ENCODE assay signal across 8 cellular contexts in the genomic region with DNA sequence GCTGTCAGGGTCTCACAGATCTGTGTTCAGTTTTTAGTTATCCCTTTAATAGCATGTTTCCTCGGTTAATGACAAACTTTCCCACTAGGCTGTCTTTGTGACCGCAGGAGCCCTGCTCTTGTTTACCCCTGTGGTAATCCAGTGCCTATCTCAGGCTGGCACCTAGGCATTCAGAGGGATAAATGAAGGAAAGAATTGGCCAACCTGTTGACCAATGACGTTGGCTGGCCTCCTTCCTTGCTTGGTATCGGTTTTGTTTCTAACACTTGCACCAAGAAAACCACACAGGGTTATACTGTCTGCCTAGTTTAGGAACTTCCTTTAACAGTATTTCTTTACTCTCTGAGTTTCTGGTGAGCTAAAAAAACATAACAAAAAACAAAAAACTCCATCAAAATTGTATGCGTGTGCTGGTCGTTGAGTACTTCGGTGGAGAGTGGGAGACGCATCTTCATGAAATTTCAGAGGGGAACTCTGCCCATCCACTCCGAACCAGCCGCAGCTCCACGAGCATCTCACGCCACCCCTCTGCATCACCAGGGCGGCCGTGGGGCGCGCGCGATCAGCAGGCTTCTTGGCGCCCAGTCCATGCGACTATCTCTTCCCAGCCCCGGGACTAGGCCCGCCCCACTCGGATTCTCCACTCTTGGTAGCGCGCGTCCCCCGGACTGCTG. TPM values are rescaled to one million over a fixed set of nuclear protein-coding genes. Genes with fewer than 3 reads are reported as not detected.
A peak's percentile ranks its signal among the peaks of the same experiment; 100 is the strongest.
DNase-seq lines count a peak whose midpoint lies in the region; ATAC-seq and TF ChIP-seq lines count a peak whose summit lies in the region.

No MANE protein-coding gene starts in this region.

- peaks cover 0 to 24% (median 0%) of the 10 kb centered on the region in 11 experiments; a peak in 5 of 22 replicates for H3K27me3 ChIP-seq in BLaER1 treated with 17β-estradiol and CSF1 and Interleukin-3, amounts not matched to agents 10 nM and 100 nM
- H3K27me3 ChIP-seq in heart left ventricle (no peaks in the 10 kb centered on the region), psoas muscle (ENCODE audit: insufficient read depth in 3 of 3, low read length in 2 of 3) (no peaks in the 10 kb centered on the region)

- CTCF ChIA-PET in activated CD8-positive, alpha-beta T cell treated with anti-CD3 and anti-CD28 coated beads for 36 hours (lab: Charles Lee) = interaction anchor here (0.7 to 7.0 kb wide), 6 partner anchors 9 to 63 kb away, joined by 3 to 132 read pairs (median 4); a partner anchor contains a TSS

- no peaks in the 10 kb centered on the region for H3K36me3 ChIP-seq in BLaER1 treated with 17β-estradiol and CSF1 and Interleukin-3, amounts not matched to agents 10 nM and 100 nM
- H3K36me3 ChIP-seq in heart left ventricle (no peaks in the 10 kb centered on the region), psoas muscle (ENCODE audit: insufficient read depth in 1 of 2, low read depth in 1 of 2) (no peaks in the 10 kb centered on the region)

- H3K4me1 ChIP-seq in BLaER1 treated with 17β-estradiol and CSF1 and Interleukin-3, amounts not matched to agents 10 nM and 100 nM = peaks cover 31 to 82% (median 70%) of the 10 kb centered on the region in 10 experiments
- H3K4me1 ChIP-seq in heart left ventricle = peaks cover 0 to 40% (median 22%) of the 10 kb centered on the region in 12 donors
- H3K4me1 ChIP-seq in psoas muscle = peaks cover 42% of the 10 kb centered on the region

- DNase-seq in activated CD8-positive, alpha-beta T cell treated with anti-CD3 and anti-CD28 coated beads for 36 hours = peak; percentile 46
- DNase-seq in heart left ventricle (no peak), psoas muscle (no peak), NCI-H1694 (lab: John Stamatoyannopoulos, UW) (no peak), erythroblast (lab: John Stamatoyannopoulos, UW) (no peak)

- peak overlapping the region in 9 of 11 experiments; percentile 68 to 90 (median 83); a peak in 19 of 22 replicates for H3K27ac ChIP-seq in BLaER1 treated with 17β-estradiol and CSF1 and Interleukin-3, amounts not matched to agents 10 nM and 100 nM
- H3K27ac ChIP-seq in heart left ventricle (peak overlapping the region; percentile 63 to 98 (median 93)), psoas muscle (peak overlapping the region; percentile 90)

- peaks cover 0 to 28% (median 7%) of the 10 kb centered on the region in 11 experiments; a peak in 7 of 22 replicates for H4K20me1 ChIP-seq in BLaER1 treated with 17β-estradiol and CSF1 and Interleukin-3, amounts not matched to agents 10 nM and 100 nM

- peak overlapping the region; percentile 80 to 100 (median 91) for H3K4me2 ChIP-seq in BLaER1 treated with 17β-estradiol and CSF1 and Interleukin-3, amounts not matched to agents 10 nM and 100 nM

- H3K9me3 Mint-ChIP-seq in activated CD8-positive, alpha-beta T cell treated with anti-CD3 and anti-CD28 coated beads for 36 hours = no peaks in the 10 kb centered on the region

- H3K4me1 Mint-ChIP-seq in activated CD8-positive, alpha-beta T cell treated with anti-CD3 and anti-CD28 coated beads for 36 hours (ENCODE audit: low read depth) = peaks cover 66% of the 10 kb centered on the region

- peak; percentile 53 for ATAC-seq in GM19438 (IDR thresholded peaks at IDR 0.05; ENCODE audit: low read depth, unreplicated experiment)
- peak; percentile 57 for ATAC-seq in HG03439 (IDR thresholded peaks at IDR 0.05; ENCODE audit: unreplicated experiment)
- peak; percentile 47 for ATAC-seq in activated CD8-positive, alpha-beta T cell treated with anti-CD3 and anti-CD28 coated beads for 36 hours
- peak; percentile 61 to 74 (median 72) for ATAC-seq in heart left ventricle
- peak; percentile 53 to 73 (median 61) for ATAC-seq in psoas muscle

- H3K4me3 ChIP-seq in BLaER1 treated with 17β-estradiol and CSF1 and Interleukin-3, amounts not matched to agents 10 nM and 100 nM = peak overlapping the region; percentile 70 to 96 (median 88)
- peak overlapping the region; percentile 77 to 96 (median 92) for H3K4me3 ChIP-seq in heart left ventricle
- peak overlapping the region; percentile 78 for H3K4me3 ChIP-seq in psoas muscle

- H3K27ac Mint-ChIP-seq in activated CD8-positive, alpha-beta T cell treated with anti-CD3 and anti-CD28 coated beads for 36 hours = peak overlapping the region; percentile 95

- peak overlapping the region; percentile 83 for H3K4me3 Mint-ChIP-seq in activated CD8-positive, alpha-beta T cell treated with anti-CD3 and anti-CD28 coated beads for 36 hours

- H3K9ac ChIP-seq in BLaER1 treated with 17β-estradiol and CSF1 and Interleukin-3, amounts not matched to agents 10 nM and 100 nM = peak overlapping the region; percentile 6 to 90 (median 83); a peak in 21 of 22 replicates

- no peaks in the 10 kb centered on the region for H3K9me3 ChIP-seq in BLaER1 treated with 17β-estradiol and CSF1 and Interleukin-3, amounts not matched to agents 10 nM and 100 nM (replicated peaks in 1 of 11)
- H3K9me3 ChIP-seq in heart left ventricle = no peaks in the 10 kb centered on the region
- H3K9me3 ChIP-seq in psoas muscle = no peaks in the 10 kb centered on the region

- no peaks in the 10 kb centered on the region for H3K27me3 Mint-ChIP-seq in activated CD8-positive, alpha-beta T cell treated with anti-CD3 and anti-CD28 coated beads for 36 hours

- TF ChIP-seq POLR2A in heart left ventricle (IDR thresholded peaks at IDR 0.05) = no peak
- TF ChIP-seq POLR2A in erythroblast (IDR thresholded peaks at IDR 0.05; ENCODE audit: low read length) = no peak

- peaks cover 2% of the 10 kb centered on the region for H3K36me3 Mint-ChIP-seq in activated CD8-positive, alpha-beta T cell treated with anti-CD3 and anti-CD28 coated beads for 36 hours (ENCODE audit: low read depth)

- TF ChIP-seq CTCF in activated CD8-positive, alpha-beta T cell treated with anti-CD3 and anti-CD28 coated beads for 36 hours (IDR thresholded peaks at IDR 0.05) = no peak
- TF ChIP-seq CTCF in heart left ventricle (IDR thresholded peaks at IDR 0.05) = no peak
- no peak for TF ChIP-seq CTCF in psoas muscle (IDR thresholded peaks at IDR 0.05)

- intact Hi-C loops in activated CD8-positive, alpha-beta T cell treated with anti-CD3 and anti-CD28 coated beads for 36 hours (cut with micrococcal nuclease) = no loop called here
- intact Hi-C loops in heart left ventricle (cut with DNase I) (loop anchor here in 5 of 10 donors (1.0 to 10.0 kb wide), 7 partner anchors 14 to 676 kb away; no protein-coding TSS in a partner anchor), psoas muscle (cut with DNase I) (loop anchor here in 1 of 2 donors (2.0 kb wide), 1 partner anchor 14 kb away; no protein-coding TSS in a partner anchor)

- 15 to 20% (median 16%) methylated on average over 19 to 27 of the region's 27 CpGs for WGBS in heart left ventricle, 4 donors
- WGBS in psoas muscle, 3 donors = 8 to 9% (median 8%) methylated on average over 27 of the region's 27 CpGs

- POLR2A ChIA-PET in activated CD8-positive, alpha-beta T cell treated with anti-CD3 and anti-CD28 coated beads for 36 hours (lab: Charles Lee) = interaction anchor here (0.7 to 7.3 kb wide), 6 partner anchors 8 to 703 kb away, joined by 3 to 57 read pairs (median 4); a partner anchor contains a TSS

RNA-seq across cellular contexts. Expression of a gene that starts 0.6 kb away (rescaled TPM):
- 10 to 100 TPM; 13.0 to 14.1 TPM for total RNA-seq in activated CD8-positive, alpha-beta T cell treated with anti-CD3 and anti-CD28 coated beads for 36 hours
- total RNA-seq in heart left ventricle (10 to 100 TPM in 8 of 9 donors, 1 to 10 TPM in 1; 9.7 to 28.5 (median 12.9) TPM), psoas muscle (10 to 100 TPM; 29.0 to 55.3 (median 41.3) TPM)
- polyA plus RNA-seq in heart left ventricle (10 to 100 TPM in 1 of 2 donors, 1 to 10 TPM in 1; 4.0 to 11.6 TPM), psoas muscle (10 to 100 TPM in 2 of 3 donors, 1 to 10 TPM in 1; 9.8 to 22.5 (median 20.1) TPM)

RNA-seq across cellular contexts. Expression of a gene that starts 22.4 kb away (rescaled TPM):
- total RNA-seq in activated CD8-positive, alpha-beta T cell treated with anti-CD3 and anti-CD28 coated beads for 36 hours = 10 to 100 TPM; 23.0 to 24.7 TPM
- total RNA-seq in heart left ventricle = 10 to 100 TPM; 20.0 to 26.5 (median 23.4) TPM
- 10 to 100 TPM; 20.0 to 22.1 TPM for polyA plus RNA-seq in heart left ventricle
- total RNA-seq in psoas muscle = 10 to 100 TPM; 26.6 to 35.3 (median 29.7) TPM
- 10 to 100 TPM; 17.7 to 24.8 (median 21.7) TPM for polyA plus RNA-seq in psoas muscle

RNA-seq across cellular contexts. Expression of a gene that starts 39.9 kb away (rescaled TPM):
- total RNA-seq in activated CD8-positive, alpha-beta T cell treated with anti-CD3 and anti-CD28 coated beads for 36 hours = not detected
- total RNA-seq in heart left ventricle = not detected
- polyA plus RNA-seq in heart left ventricle = not detected
- total RNA-seq in psoas muscle = not detected
- polyA plus RNA-seq in psoas muscle = not detected
